ENCODE assay signal across 15 cellular contexts in genomic region chr14:74563233-74563585, GRCh38. TPM values are rescaled to one million over a fixed set of nuclear protein-coding genes. Genes with fewer than 3 reads are reported as not detected.
A peak's percentile ranks its signal among the peaks of the same experiment; 100 is the strongest.
DNase-seq lines count a peak whose midpoint lies in the region; ATAC-seq, FAIRE-seq and TF ChIP-seq lines count a peak whose summit lies in the region.
"Had no signal": no experiment of that assay in that cellular context is flagged by ENCODE, and none has a peak within 500 bp of the region (broad histone marks: within the 10 kb centered on the region; RNA-seq: fewer than 3 reads in every experiment).

No MANE protein-coding gene starts in this region.

- no peak overlapping the region for H3K4me2 ChIP-seq in GM23338
- H3K4me2 ChIP-seq in PC-3 (ENCODE audit: low read length), result peak overlapping the region; percentile 68

- H3K4me1 Mint-ChIP-seq in GM23338, result peaks cover 8% of the 10 kb centered on the region
- no peaks in the 10 kb centered on the region for H3K4me1 Mint-ChIP-seq in CD4-positive, alpha-beta T cell (ENCODE audit: low read depth)
- H3K4me1 Mint-ChIP-seq in activated CD8-positive, alpha-beta T cell treated with anti-CD3 and anti-CD28 coated beads, Interleukin-2, amount 10 ng/mL, durations not matched to agents 7 days and 5 days (ENCODE audit: low read depth), result no peaks in the 10 kb centered on the region
- H3K4me1 Mint-ChIP-seq: activated naive CD8-positive, alpha-beta T cell treated with anti-CD3 and anti-CD28 coated beads, Interleukin-2, amount 10 ng/mL, durations not matched to agents 7 days and 5 days had no signal

- POLR2A ChIA-PET in PC-3 (lab: Charles Lee; ENCODE audit: unreplicated experiment), result no interaction called here
- POLR2A ChIA-PET in CD4-positive, alpha-beta T cell (lab: Charles Lee), result no interaction called here
- POLR2A ChIA-PET in activated CD8-positive, alpha-beta T cell treated with anti-CD3 and anti-CD28 coated beads, Interleukin-2, amount 10 ng/mL, durations not matched to agents 7 days and 5 days (lab: Charles Lee), result no interaction called here

- H3K4me3 ChIP-seq in GM23338, result no peak overlapping the region
- H3K4me3 ChIP-seq in PC-3 (ENCODE audit: low read length), result peak overlapping the region; percentile 35; the same call in 1 of the 2 replicates
- H3K4me3 ChIP-seq: mucosa of descending colon, sigmoid colon had no signal

- H3K79me2 ChIP-seq in GM23338 (replicated peaks; ENCODE audit: insufficient read depth) (no peaks in the 10 kb centered on the region), PC-3 (ENCODE audit: low read length) (peaks cover 9% of the 10 kb centered on the region; the same call in 1 of the 2 replicates)

- H3K27ac ChIP-seq in GM23338 (ENCODE audit: low read depth) (no peak overlapping the region), PC-3 (ENCODE audit: low read length) (peak overlapping the region; percentile 60)
- no peak overlapping the region for H3K27ac ChIP-seq in CD4-positive, alpha-beta T cell (ENCODE audit: low read depth, low read length)

- H3K27ac Mint-ChIP-seq in GM23338, result no peak overlapping the region; the same call in 1 of the 2 replicates
- no peak overlapping the region for H3K27ac Mint-ChIP-seq in CD4-positive, alpha-beta T cell
- no peak overlapping the region for H3K27ac Mint-ChIP-seq in activated CD8-positive, alpha-beta T cell treated with anti-CD3 and anti-CD28 coated beads, Interleukin-2, amount 10 ng/mL, durations not matched to agents 7 days and 5 days
- H3K27ac Mint-ChIP-seq: activated naive CD8-positive, alpha-beta T cell treated with anti-CD3 and anti-CD28 coated beads, Interleukin-2, amount 10 ng/mL, durations not matched to agents 7 days and 5 days; CD8-positive, alpha-beta T cell had no signal

- TF ChIP-seq CTCF in GM23338 (conservative IDR thresholded peaks at IDR 0.05; ENCODE audit: low read depth in 2 of 2), result peak in 1 of 2 experiments; percentile 21; a peak in 1 of 4 replicates
- TF ChIP-seq CTCF in PC-3 (conservative IDR thresholded peaks at IDR 0.05; ENCODE audit: low read depth, low read length), result no peak
- TF ChIP-seq CTCF in CD4-positive, alpha-beta T cell (IDR thresholded peaks at IDR 0.05), result no peak

- no peaks in the 10 kb centered on the region for H3K36me3 Mint-ChIP-seq in GM23338 (ENCODE audit: low read depth)
- H3K36me3 Mint-ChIP-seq in CD4-positive, alpha-beta T cell (ENCODE audit: low read depth), result no peaks in the 10 kb centered on the region
- no peaks in the 10 kb centered on the region for H3K36me3 Mint-ChIP-seq in activated CD8-positive, alpha-beta T cell treated with anti-CD3 and anti-CD28 coated beads, Interleukin-2, amount 10 ng/mL, durations not matched to agents 7 days and 5 days (ENCODE audit: low read depth)
- H3K36me3 Mint-ChIP-seq: activated naive CD8-positive, alpha-beta T cell treated with anti-CD3 and anti-CD28 coated beads, Interleukin-2, amount 10 ng/mL, durations not matched to agents 7 days and 5 days; CD8-positive, alpha-beta T cell had no signal

- FAIRE-seq in endometrium (lab: Jason Lieb, UNC), result peak; percentile 33

- 0 out of 2 replicates have a peak, but pooled peaks cover 6% of the 10 kb centered on the region for H3K4me1 ChIP-seq in GM23338 (ENCODE audit: insufficient read depth)
- peaks cover 41% of the 10 kb centered on the region for H3K4me1 ChIP-seq in PC-3 (ENCODE audit: insufficient read depth, low read length)

- no peaks in the 10 kb centered on the region for H3K9me3 ChIP-seq in PC-3 (ENCODE audit: low read length)
- no peaks in the 10 kb centered on the region for H3K9me3 ChIP-seq in CD4-positive, alpha-beta T cell (ENCODE audit: control insufficient read depth, low read length)
- H3K9me3 ChIP-seq: mucosa of descending colon, sigmoid colon had no signal

- H4K20me1 ChIP-seq in GM23338 (replicated peaks; ENCODE audit: insufficient read depth), result no peaks in the 10 kb centered on the region
- H4K20me1 ChIP-seq in PC-3 (ENCODE audit: low read length), result no peaks in the 10 kb centered on the region

- no peaks in the 10 kb centered on the region for H3K36me3 ChIP-seq in GM23338 (ENCODE audit: insufficient read depth)
- H3K36me3 ChIP-seq in PC-3 (ENCODE audit: low read depth, low read length), result no peaks in the 10 kb centered on the region
- H3K36me3 ChIP-seq: sigmoid colon had no signal

- H3K9me3 Mint-ChIP-seq in GM23338, result no peaks in the 10 kb centered on the region
- H3K9me3 Mint-ChIP-seq in CD4-positive, alpha-beta T cell, result no peaks in the 10 kb centered on the region
- no peaks in the 10 kb centered on the region for H3K9me3 Mint-ChIP-seq in activated CD8-positive, alpha-beta T cell treated with anti-CD3 and anti-CD28 coated beads, Interleukin-2, amount 10 ng/mL, durations not matched to agents 7 days and 5 days (ENCODE audit: insufficient read depth)
- H3K9me3 Mint-ChIP-seq: activated naive CD8-positive, alpha-beta T cell treated with anti-CD3 and anti-CD28 coated beads, Interleukin-2, amount 10 ng/mL, durations not matched to agents 7 days and 5 days; CD8-positive, alpha-beta T cell had no signal

- no TSS peak for BruUV-seq in PC-3 (replicated peaks; lab: Mats Ljungman, UMichigan)

- H3F3A ChIP-seq in GM23338 (replicated peaks; ENCODE audit: low read depth) (no peaks in the 10 kb centered on the region), PC-3 (ENCODE audit: low read length, unreplicated experiment) (no peaks in the 10 kb centered on the region)

- intact Hi-C loops in PC-3 (cut with micrococcal nuclease) (no loop called here), posterior vena cava (cut with DNase I) (no loop called here)
- intact Hi-C loops in CD4-positive, alpha-beta T cell (cut with DNase I, micrococcal nuclease), result no loop called here

- H3K9me2 ChIP-seq in GM23338 (ENCODE audit: insufficient read depth), result no peaks in the 10 kb centered on the region
- no peaks in the 10 kb centered on the region for H3K9me2 ChIP-seq in PC-3 (replicated peaks; ENCODE audit: low read length)

- CTCF ChIA-PET in PC-3 (lab: Charles Lee), result no interaction called here
- CTCF ChIA-PET in CD4-positive, alpha-beta T cell (lab: Charles Lee), result no interaction called here
- CTCF ChIA-PET in activated CD8-positive, alpha-beta T cell treated with anti-CD3 and anti-CD28 coated beads, Interleukin-2, amount 10 ng/mL, durations not matched to agents 7 days and 5 days (lab: Charles Lee), result no interaction called here

- DNase-seq in GM23338 (ENCODE audit: low spot score), result no peak
- DNase-seq in PC-3, result peak; percentile 60
- DNase-seq in posterior vena cava (ENCODE audit: low spot score), result peak; percentile 2
- no peak for DNase-seq in CD4-positive, alpha-beta T cell
- DNase-seq in activated CD8-positive, alpha-beta T cell treated with anti-CD3 and anti-CD28 coated beads, Interleukin-2, amount 10 ng/mL, durations not matched to agents 7 days and 5 days, result no peak
- DNase-seq: activated naive CD8-positive, alpha-beta T cell treated with anti-CD3 and anti-CD28 coated beads, Interleukin-2, amount 10 ng/mL, durations not matched to agents 7 days and 5 days; CD8-positive, alpha-beta T cell; effector CD8-positive, alpha-beta T cell; GOT3; mucosa of descending colon; NCI-H2081 treated with DMSO at 0.1 percent for 48 hours; sigmoid colon had no signal

- H3K27me3 Mint-ChIP-seq in GM23338 (ENCODE audit: insufficient read depth, low read depth, poor library complexity), result peaks cover under 1% of the 10 kb centered on the region
- no peaks in the 10 kb centered on the region for H3K27me3 Mint-ChIP-seq in CD4-positive, alpha-beta T cell
- H3K27me3 Mint-ChIP-seq in activated CD8-positive, alpha-beta T cell treated with anti-CD3 and anti-CD28 coated beads, Interleukin-2, amount 10 ng/mL, durations not matched to agents 7 days and 5 days (ENCODE audit: low read depth), result peaks cover 36% of the 10 kb centered on the region

- no peak for ATAC-seq in GM23338
- no peak for ATAC-seq in PC-3
- no peak for ATAC-seq in HG02885 (IDR thresholded peaks at IDR 0.05; ENCODE audit: poor library complexity, unreplicated experiment)
- no peak for ATAC-seq in HG03520 (IDR thresholded peaks at IDR 0.05; ENCODE audit: unreplicated experiment)
- ATAC-seq in CD4-positive, alpha-beta T cell (ENCODE audit: poor library complexity), result no peak
- ATAC-seq in activated CD8-positive, alpha-beta T cell treated with anti-CD3 and anti-CD28 coated beads, Interleukin-2, amount 10 ng/mL, durations not matched to agents 7 days and 5 days, result no peak
- ATAC-seq: CD8-positive, alpha-beta T cell; mucosa of descending colon had no signal

- H2AFZ ChIP-seq in GM23338, result peak overlapping the region; percentile 60; the same call in 1 of the 2 replicates
- H2AFZ ChIP-seq in PC-3 (ENCODE audit: low read length), result peak overlapping the region; percentile 49

- H3K4me3 Mint-ChIP-seq in GM23338, result no peak overlapping the region
- H3K4me3 Mint-ChIP-seq in CD4-positive, alpha-beta T cell, result no peak overlapping the region
- H3K4me3 Mint-ChIP-seq in activated CD8-positive, alpha-beta T cell treated with anti-CD3 and anti-CD28 coated beads, Interleukin-2, amount 10 ng/mL, durations not matched to agents 7 days and 5 days, result no peak overlapping the region
- H3K4me3 Mint-ChIP-seq: activated naive CD8-positive, alpha-beta T cell treated with anti-CD3 and anti-CD28 coated beads, Interleukin-2, amount 10 ng/mL, durations not matched to agents 7 days and 5 days; CD8-positive, alpha-beta T cell had no signal

- no peak overlapping the region for H3K9ac ChIP-seq in PC-3 (ENCODE audit: low read length)

- no peaks in the 10 kb centered on the region for H3K27me3 ChIP-seq in GM23338 (ENCODE audit: insufficient read depth)
- H3K27me3 ChIP-seq in PC-3 (ENCODE audit: low read length), result no peaks in the 10 kb centered on the region
- no peaks in the 10 kb centered on the region for H3K27me3 ChIP-seq in CD4-positive, alpha-beta T cell (ENCODE audit: control insufficient read depth, insufficient read depth, low read length)
- H3K27me3 ChIP-seq: sigmoid colon had no signal

TF ChIP-seq in GM23338, 12 proteins besides CTCF, POLR2A, EP300 and RAD21 (continues in another document):
- TF ChIP-seq EZH2phosphoT487 (IDR thresholded peaks at IDR 0.05; ENCODE audit: unreplicated experiment) (no peak), CREB1 (CRISPR knock-in tag; IDR thresholded peaks at IDR 0.05; ENCODE audit: low read depth) (no peak), NANOG (IDR thresholded peaks at IDR 0.05; ENCODE audit: borderline replicate concordance) (no peak), EZH2 (IDR thresholded peaks at IDR 0.05; ENCODE audit: low read depth, unreplicated experiment) (no peak), ZNF331 (CRISPR knock-in tag; IDR thresholded peaks at IDR 0.05; ENCODE audit: low read depth) (no peak), STAT1 (IDR thresholded peaks at IDR 0.05; ENCODE audit: unreplicated experiment) (no peak), ZNF114 (CRISPR knock-in tag; IDR thresholded peaks at IDR 0.05) (no peak), POLR2AphosphoS5 (IDR thresholded peaks at IDR 0.05; ENCODE audit: low read depth) (no peak)

RNA-seq across cellular contexts. Expression of gene LTBP2, which starts 48.8 kb away (rescaled TPM):
- 0.49 and 2.1 TPM in 2 replicates for total RNA-seq in GM23338 (2014; rRNA removed; shearing (Covaris generic))
- 0.27 and 0.35 TPM in 2 replicates for polyA plus RNA-seq in GM23338 (2016; fragmentation: Nextera tagmentation; extraction: Ambion mirVana)
- 17.4 and 18.1 TPM in 2 replicates for total RNA-seq in PC-3 (2014; rRNA removed)
- 100 to 1,000 TPM; 141 to 168 TPM for total RNA-seq in posterior vena cava
- under 1 TPM; 0.45 to 0.47 TPM for total RNA-seq in CD4-positive, alpha-beta T cell
- total RNA-seq in activated CD8-positive, alpha-beta T cell treated with anti-CD3 and anti-CD28 coated beads, Interleukin-2, amount 10 ng/mL, durations not matched to agents 7 days and 5 days, result under 1 TPM; 0.05 to 0.29 TPM

Comparison
In these comparisons a context has a peak if more than half of its experiments do, and no peak if none do; other contexts are left out.
1. DNase-seq: peak in PC-3 (single experiment) and posterior vena cava (single experiment); none in GM23338 (single experiment), CD4-positive, alpha-beta T cell (0 of 10) and activated CD8-positive, alpha-beta T cell treated with anti-CD3 and anti-CD28 coated beads, Interleukin-2, amount 10 ng/mL, durations not matched to agents 7 days and 5 days (single experiment).